Comparison of ENCODE assay signal across 8 cellular contexts in genomic region chrX:153829799-153830631, GRCh38. TPM values are rescaled to one million over a fixed set of nuclear protein-coding genes. Genes with fewer than 3 reads are reported as not detected.
A peak's percentile ranks its signal among the peaks of the same experiment; 100 is the strongest.
DNase-seq lines count a peak whose midpoint lies in the region; ATAC-seq lines count a peak whose summit lies in the region.

A gene with protein sequence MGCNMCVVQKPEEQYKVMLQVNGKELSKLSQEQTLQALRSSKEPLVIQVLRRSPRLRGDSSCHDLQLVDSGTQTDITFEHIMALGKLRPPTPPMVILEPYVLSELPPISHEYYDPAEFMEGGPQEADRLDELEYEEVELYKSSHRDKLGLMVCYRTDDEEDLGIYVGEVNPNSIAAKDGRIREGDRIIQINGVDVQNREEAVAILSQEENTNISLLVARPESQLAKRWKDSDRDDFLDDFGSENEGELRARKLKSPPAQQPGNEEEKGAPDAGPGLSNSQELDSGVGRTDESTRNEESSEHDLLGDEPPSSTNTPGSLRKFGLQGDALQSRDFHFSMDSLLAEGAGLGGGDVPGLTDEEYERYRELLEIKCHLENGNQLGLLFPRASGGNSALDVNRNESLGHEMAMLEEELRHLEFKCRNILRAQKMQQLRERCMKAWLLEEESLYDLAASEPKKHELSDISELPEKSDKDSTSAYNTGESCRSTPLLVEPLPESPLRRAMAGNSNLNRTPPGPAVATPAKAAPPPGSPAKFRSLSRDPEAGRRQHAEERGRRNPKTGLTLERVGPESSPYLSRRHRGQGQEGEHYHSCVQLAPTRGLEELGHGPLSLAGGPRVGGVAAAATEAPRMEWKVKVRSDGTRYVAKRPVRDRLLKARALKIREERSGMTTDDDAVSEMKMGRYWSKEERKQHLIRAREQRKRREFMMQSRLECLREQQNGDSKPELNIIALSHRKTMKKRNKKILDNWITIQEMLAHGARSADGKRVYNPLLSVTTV (minus strand): TSS chrX:153830544. CDS start chrX:153830298, 246 bp downstream.

- H3K4me3 Mint-ChIP-seq in naive thymus-derived CD8-positive, alpha-beta T cell, result peak within 1 kb of the TSS; percentile 56 to 81 (median 68)

- H3K79me2 ChIP-seq in ACC112 (ENCODE audit: control insufficient read depth, insufficient read depth, low read length, unreplicated experiment), result no peaks in the 10 kb centered on the region

- H3K9me3 ChIP-seq in HUES48 (ENCODE audit: control insufficient read depth, insufficient read depth, low read length), result peaks cover 26% of the 10 kb centered on the region

- H3K9ac ChIP-seq in HUES48 (ENCODE audit: low read depth, low read length), result peak within 1 kb of the TSS; percentile 44; the same call in 1 of the 2 replicates

- no peak within 1 kb of the TSS for H2AFZ ChIP-seq in ACC112 (ENCODE audit: low read length, unreplicated experiment)

- no peaks in the 10 kb centered on the region for H3K9me3 Mint-ChIP-seq in naive thymus-derived CD8-positive, alpha-beta T cell

- peaks cover 4 to 27% (median 14%) of the 10 kb centered on the region in 4 donors for H3K4me1 Mint-ChIP-seq in naive thymus-derived CD8-positive, alpha-beta T cell

- peak within 1 kb of the TSS in 1 of 10 donors; percentile 72 for H3K27ac Mint-ChIP-seq in naive thymus-derived CD8-positive, alpha-beta T cell

- H3K27ac ChIP-seq in ACC112 (ENCODE audit: low read depth, low read length) (no peak within 1 kb of the TSS), HUES48 (ENCODE audit: low read depth, low read length) (peak within 1 kb of the TSS; percentile 54), caudate nucleus (ENCODE audit: low read depth, low read length) (peak within 1 kb of the TSS; percentile 30)

- H3K4me3 ChIP-seq in ACC112 (ENCODE audit: low read depth, low read length) (peak within 1 kb of the TSS; percentile 65), HUES48 (ENCODE audit: low read depth, low read length) (peak within 1 kb of the TSS; percentile 76)

- H3K4me1 ChIP-seq in ACC112 (ENCODE audit: control insufficient read depth, insufficient read depth, low read length, unreplicated experiment) (no peaks in the 10 kb centered on the region), HUES48 (ENCODE audit: control insufficient read depth, insufficient read depth, low read length) (peaks cover 20% of the 10 kb centered on the region)

- H3K36me3 ChIP-seq in ACC112 (ENCODE audit: insufficient read depth, low read length) (no peaks in the 10 kb centered on the region), HUES48 (ENCODE audit: control insufficient read depth, insufficient read depth, low read length) (no peaks in the 10 kb centered on the region)

- ATAC-seq in naive thymus-derived CD8-positive, alpha-beta T cell, result peak; percentile 55 to 76
- no peak for ATAC-seq in left lobe of liver
- ATAC-seq in HG02623 (IDR thresholded peaks at IDR 0.05; ENCODE audit: unreplicated experiment), result no peak
- no peak for ATAC-seq in GM18907 (IDR thresholded peaks at IDR 0.05; ENCODE audit: unreplicated experiment)

- DNase-seq in caudate nucleus (lab: John Stamatoyannopoulos, UW) (peak in 18 of 61 donors; percentile 5 to 61 (median 34)), left lobe of liver (ENCODE audit: low spot score) (no peak), HPDE6-E6E7 (ENCODE audit: extremely low spot score) (no peak)
- DNase-seq in naive thymus-derived CD8-positive, alpha-beta T cell, result peak in 1 of 10 donors; percentile 18

- H3K36me3 Mint-ChIP-seq in naive thymus-derived CD8-positive, alpha-beta T cell, result no peaks in the 10 kb centered on the region

- POLR2A ChIA-PET in naive thymus-derived CD8-positive, alpha-beta T cell (lab: Charles Lee), result no interaction called here

- H3K27me3 Mint-ChIP-seq in naive thymus-derived CD8-positive, alpha-beta T cell, result peaks cover 0 to 11% (median 0%) of the 10 kb centered on the region in 5 donors

- H3K27me3 ChIP-seq in ACC112 (ENCODE audit: insufficient read depth, low read length) (peaks cover 43% of the 10 kb centered on the region), HUES48 (ENCODE audit: control insufficient read depth, insufficient read depth, low read length) (peaks cover 7% of the 10 kb centered on the region; the same call in 1 of the 2 replicates)

RNA-seq across cellular contexts. Expression of the gene that starts here (rescaled TPM):
- total RNA-seq in naive thymus-derived CD8-positive, alpha-beta T cell, result under 1 TPM; 0.31 to 0.66 TPM
- 1 to 10 TPM in 1 of 3 donors, under 1 TPM in 1, not detected in 1; 0.41 to 1.5 TPM for polyA plus RNA-seq in naive thymus-derived CD8-positive, alpha-beta T cell
- 0.91 TPM for total RNA-seq in left lobe of liver

Comparison
In these comparisons a context has a peak if more than half of its experiments do, and no peak if none do; other contexts are left out.
1. ATAC-seq: peak in naive thymus-derived CD8-positive, alpha-beta T cell (2 of 2); none in left lobe of liver (single experiment), HG02623 (single experiment) and GM18907 (single experiment).